In genomic region chr2:55056024-55056521, GRCh38 we compare ENCODE assay signal across 17 cellular contexts. TPM values are rescaled to one million over a fixed set of nuclear protein-coding genes. Genes with fewer than 3 reads are reported as not detected.
A peak's percentile ranks its signal among the peaks of the same experiment; 100 is the strongest.
DNase-seq lines count a peak whose midpoint lies in the region; ATAC-seq and TF ChIP-seq lines count a peak whose summit lies in the region.
"Had no signal": no experiment of that assay in that cellular context is flagged by ENCODE, and none has a peak within 500 bp of the region (broad histone marks: within the 10 kb centered on the region; RNA-seq: fewer than 3 reads in every experiment).

No MANE protein-coding gene starts in this region.

- TF ChIP-seq CTCF in GM23338 (conservative IDR thresholded peaks at IDR 0.05; ENCODE audit: low read depth in 2 of 2) (no peak), fibroblast of villous mesenchyme (IDR thresholded peaks at IDR 0.05; ENCODE audit: insufficient read depth, low read depth, low read length) (no peak), foreskin keratinocyte (conservative IDR thresholded peaks at IDR 0.05) (no peak)

- H3K4me2 ChIP-seq in GM23338: no peak overlapping the region

- H3K27ac Mint-ChIP-seq in GM23338: peak overlapping the region; percentile 73; the same call in 1 of the 2 replicates
- H3K27ac Mint-ChIP-seq: activated naive CD8-positive, alpha-beta T cell treated with anti-CD3 and anti-CD28 coated beads for 36 hours; natural killer cell had no signal

- H3K9me3 ChIP-seq in SJSA1 (replicated peaks): no peaks in the 10 kb centered on the region
- H3K9me3 ChIP-seq: gastroesophageal sphincter, thoracic aorta had no signal

- peaks cover 20% of the 10 kb centered on the region for H3K4me1 ChIP-seq in GM23338 (ENCODE audit: insufficient read depth)
- H3K4me1 ChIP-seq in SJSA1 (replicated peaks): peaks cover 11% of the 10 kb centered on the region
- H3K4me1 ChIP-seq in foreskin keratinocyte: peaks cover 14% of the 10 kb centered on the region

- peaks cover 12% of the 10 kb centered on the region for H3K4me1 Mint-ChIP-seq in GM23338

- peak; percentile 32 for DNase-seq in GM23338 (ENCODE audit: low spot score)
- peak in 1 of 2 experiments; percentile 30 for DNase-seq in SJSA1 (ENCODE audit: low read depth in 1 of 2, low spot score in 2 of 2)
- DNase-seq in fibroblast of villous mesenchyme (ENCODE audit: low read depth): peak; percentile 55
- peak in 3 of 49 donors; percentile 1 to 20 (median 13) for DNase-seq in substantia nigra (lab: John Stamatoyannopoulos, UW)
- DNase-seq in Kasumi-1 (lab: John Stamatoyannopoulos, UW): no peak
- no peak for DNase-seq in foreskin keratinocyte
- no peak for DNase-seq in NCI-H128 (lab: John Stamatoyannopoulos, UW; ENCODE audit: unreplicated experiment)
- DNase-seq: activated naive CD8-positive, alpha-beta T cell treated with anti-CD3 and anti-CD28 coated beads for 36 hours; Calu3; HCEC 1CT; natural killer cell; NCI-H1417 treated with DMSO at 0.1 percent for 48 hours; NCI-H748 treated with DMSO at 0.1 percent for 48 hours had no signal

- H3K4me3 ChIP-seq in GM23338 (no peak overlapping the region), SJSA1 (no peak overlapping the region), fibroblast of villous mesenchyme (ENCODE audit: low read depth, low read length) (no peak overlapping the region)
- H3K4me3 ChIP-seq: gastroesophageal sphincter, GM12878, skin epidermis, thoracic aorta had no signal

- H4K20me1 ChIP-seq in GM23338 (replicated peaks; ENCODE audit: insufficient read depth): no peaks in the 10 kb centered on the region

- H3K36me3 Mint-ChIP-seq in GM23338 (ENCODE audit: low read depth): no peaks in the 10 kb centered on the region
- H3K36me3 Mint-ChIP-seq: natural killer cell had no signal

- no peaks in the 10 kb centered on the region for H3K9me2 ChIP-seq in GM23338 (ENCODE audit: insufficient read depth)

- peak; percentile 65 for ATAC-seq in GM23338
- no peak for ATAC-seq in foreskin keratinocyte
- ATAC-seq: gastroesophageal sphincter, GM12878, natural killer cell had no signal

- no peaks in the 10 kb centered on the region for H3K9me3 Mint-ChIP-seq in GM23338
- H3K9me3 Mint-ChIP-seq: activated naive CD8-positive, alpha-beta T cell treated with anti-CD3 and anti-CD28 coated beads for 36 hours; natural killer cell had no signal

- H3F3A ChIP-seq in GM23338 (replicated peaks; ENCODE audit: low read depth): no peaks in the 10 kb centered on the region; the same call in 1 of the 2 replicates

- H3K79me2 ChIP-seq in GM23338 (replicated peaks; ENCODE audit: insufficient read depth): no peaks in the 10 kb centered on the region; the same call in 1 of the 2 replicates

- H2AFZ ChIP-seq in GM23338: no peak overlapping the region

- peaks cover 5% of the 10 kb centered on the region for H3K27me3 Mint-ChIP-seq in GM23338 (ENCODE audit: insufficient read depth, low read depth, poor library complexity)
- H3K27me3 Mint-ChIP-seq: activated naive CD8-positive, alpha-beta T cell treated with anti-CD3 and anti-CD28 coated beads for 36 hours had no signal

- H3K27ac ChIP-seq in GM23338 (ENCODE audit: low read depth): no peak overlapping the region
- 0 out of 2 replicates have a peak overlapping the region, but pooled peaks have one; percentile 27 for H3K27ac ChIP-seq in SJSA1
- peak overlapping the region; percentile 32 for H3K27ac ChIP-seq in substantia nigra (ENCODE audit: low read depth, low read length, poor library complexity, severe bottlenecking)
- H3K27ac ChIP-seq in foreskin keratinocyte: no peak overlapping the region
- H3K27ac ChIP-seq: gastroesophageal sphincter, skin epidermis, thoracic aorta had no signal

- H3K27me3 ChIP-seq in GM23338 (ENCODE audit: insufficient read depth) (no peaks in the 10 kb centered on the region), SJSA1 (replicated peaks) (no peaks in the 10 kb centered on the region), foreskin keratinocyte (no peaks in the 10 kb centered on the region)
- H3K27me3 ChIP-seq: gastroesophageal sphincter had no signal

- H3K36me3 ChIP-seq in GM23338 (ENCODE audit: insufficient read depth): no peaks in the 10 kb centered on the region
- H3K36me3 ChIP-seq in SJSA1: no peaks in the 10 kb centered on the region
- H3K36me3 ChIP-seq: gastroesophageal sphincter, thoracic aorta had no signal

- H3K4me3 Mint-ChIP-seq in GM23338: no peak overlapping the region
- H3K4me3 Mint-ChIP-seq: activated naive CD8-positive, alpha-beta T cell treated with anti-CD3 and anti-CD28 coated beads for 36 hours; natural killer cell had no signal

TF ChIP-seq in GM23338, 12 proteins besides CTCF, POLR2A, EP300 and RAD21 (continues in another document):
- TF ChIP-seq EZH2 (IDR thresholded peaks at IDR 0.05; ENCODE audit: low read depth, unreplicated experiment) (no peak), CREB1 (CRISPR knock-in tag; IDR thresholded peaks at IDR 0.05; ENCODE audit: low read depth) (no peak), POLR2AphosphoS5 (IDR thresholded peaks at IDR 0.05; ENCODE audit: low read depth) (no peak), JUNB (IDR thresholded peaks at IDR 0.05; ENCODE audit: unreplicated experiment) (no peak), EZH2phosphoT487 (IDR thresholded peaks at IDR 0.05; ENCODE audit: unreplicated experiment) (no peak), ZNF331 (CRISPR knock-in tag; IDR thresholded peaks at IDR 0.05; ENCODE audit: low read depth) (no peak)
- TF ChIP-seq, protein P1, sequence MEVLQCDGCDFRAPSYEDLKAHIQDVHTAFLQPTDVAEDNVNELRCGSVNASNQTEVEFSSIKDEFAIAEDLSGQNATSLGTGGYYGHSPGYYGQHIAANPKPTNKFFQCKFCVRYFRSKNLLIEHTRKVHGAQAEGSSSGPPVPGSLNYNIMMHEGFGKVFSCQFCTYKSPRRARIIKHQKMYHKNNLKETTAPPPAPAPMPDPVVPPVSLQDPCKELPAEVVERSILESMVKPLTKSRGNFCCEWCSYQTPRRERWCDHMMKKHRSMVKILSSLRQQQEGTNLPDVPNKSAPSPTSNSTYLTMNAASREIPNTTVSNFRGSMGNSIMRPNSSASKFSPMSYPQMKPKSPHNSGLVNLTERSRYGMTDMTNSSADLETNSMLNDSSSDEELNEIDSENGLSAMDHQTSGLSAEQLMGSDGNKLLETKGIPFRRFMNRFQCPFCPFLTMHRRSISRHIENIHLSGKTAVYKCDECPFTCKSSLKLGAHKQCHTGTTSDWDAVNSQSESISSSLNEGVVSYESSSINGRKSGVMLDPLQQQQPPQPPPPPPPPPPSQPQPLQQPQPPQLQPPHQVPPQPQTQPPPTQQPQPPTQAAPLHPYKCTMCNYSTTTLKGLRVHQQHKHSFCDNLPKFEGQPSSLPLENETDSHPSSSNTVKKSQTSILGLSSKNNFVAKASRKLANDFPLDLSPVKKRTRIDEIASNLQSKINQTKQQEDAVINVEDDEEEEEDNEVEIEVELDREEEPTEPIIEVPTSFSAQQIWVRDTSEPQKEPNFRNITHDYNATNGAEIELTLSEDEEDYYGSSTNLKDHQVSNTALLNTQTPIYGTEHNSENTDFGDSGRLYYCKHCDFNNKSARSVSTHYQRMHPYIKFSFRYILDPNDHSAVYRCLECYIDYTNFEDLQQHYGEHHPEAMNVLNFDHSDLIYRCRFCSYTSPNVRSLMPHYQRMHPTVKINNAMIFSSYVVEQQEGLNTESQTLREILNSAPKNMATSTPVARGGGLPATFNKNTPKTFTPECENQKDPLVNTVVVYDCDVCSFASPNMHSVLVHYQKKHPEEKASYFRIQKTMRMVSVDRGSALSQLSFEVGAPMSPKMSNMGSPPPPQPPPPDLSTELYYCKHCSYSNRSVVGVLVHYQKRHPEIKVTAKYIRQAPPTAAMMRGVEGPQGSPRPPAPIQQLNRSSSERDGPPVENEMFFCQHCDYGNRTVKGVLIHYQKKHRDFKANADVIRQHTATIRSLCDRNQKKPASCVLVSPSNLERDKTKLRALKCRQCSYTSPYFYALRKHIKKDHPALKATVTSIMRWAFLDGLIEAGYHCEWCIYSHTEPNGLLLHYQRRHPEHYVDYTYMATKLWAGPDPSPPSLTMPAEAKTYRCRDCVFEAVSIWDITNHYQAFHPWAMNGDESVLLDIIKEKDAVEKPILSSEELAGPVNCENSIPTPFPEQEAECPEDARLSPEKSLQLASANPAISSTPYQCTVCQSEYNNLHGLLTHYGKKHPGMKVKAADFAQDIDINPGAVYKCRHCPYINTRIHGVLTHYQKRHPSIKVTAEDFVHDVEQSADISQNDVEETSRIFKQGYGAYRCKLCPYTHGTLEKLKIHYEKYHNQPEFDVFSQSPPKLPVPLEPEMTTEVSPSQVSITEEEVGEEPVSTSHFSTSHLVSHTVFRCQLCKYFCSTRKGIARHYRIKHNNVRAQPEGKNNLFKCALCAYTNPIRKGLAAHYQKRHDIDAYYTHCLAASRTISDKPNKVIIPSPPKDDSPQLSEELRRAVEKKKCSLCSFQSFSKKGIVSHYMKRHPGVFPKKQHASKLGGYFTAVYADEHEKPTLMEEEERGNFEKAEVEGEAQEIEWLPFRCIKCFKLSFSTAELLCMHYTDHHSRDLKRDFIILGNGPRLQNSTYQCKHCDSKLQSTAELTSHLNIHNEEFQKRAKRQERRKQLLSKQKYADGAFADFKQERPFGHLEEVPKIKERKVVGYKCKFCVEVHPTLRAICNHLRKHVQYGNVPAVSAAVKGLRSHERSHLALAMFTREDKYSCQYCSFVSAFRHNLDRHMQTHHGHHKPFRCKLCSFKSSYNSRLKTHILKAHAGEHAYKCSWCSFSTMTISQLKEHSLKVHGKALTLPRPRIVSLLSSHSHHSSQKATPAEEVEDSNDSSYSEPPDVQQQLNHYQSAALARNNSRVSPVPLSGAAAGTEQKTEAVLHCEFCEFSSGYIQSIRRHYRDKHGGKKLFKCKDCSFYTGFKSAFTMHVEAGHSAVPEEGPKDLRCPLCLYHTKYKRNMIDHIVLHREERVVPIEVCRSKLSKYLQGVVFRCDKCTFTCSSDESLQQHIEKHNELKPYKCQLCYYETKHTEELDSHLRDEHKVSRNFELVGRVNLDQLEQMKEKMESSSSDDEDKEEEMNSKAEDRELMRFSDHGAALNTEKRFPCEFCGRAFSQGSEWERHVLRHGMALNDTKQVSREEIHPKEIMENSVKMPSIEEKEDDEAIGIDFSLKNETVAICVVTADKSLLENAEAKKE (CRISPR knock-in tag; IDR thresholded peaks at IDR 0.05): no peak

RNA-seq across cellular contexts. Expression of gene RTN4, which starts 5.8 kb away (rescaled TPM):
- 221 and 244 TPM in 2 replicates for total RNA-seq in GM23338 (2014; rRNA removed; shearing (Covaris generic))
- polyA plus RNA-seq in GM23338 (2016; fragmentation: Nextera tagmentation; extraction: Ambion mirVana) (218 and 221 TPM in 2 replicates), foreskin keratinocyte (226 and 280 TPM in 2 replicates)
- 209 and 307 TPM in 2 replicates for total RNA-seq in SJSA1 (2014; rRNA removed; shearing (Covaris generic))
- total RNA-seq in fibroblast of villous mesenchyme (262 and 280 TPM in 2 replicates), foreskin keratinocyte (271 and 333 TPM in 2 replicates)

Comparison
In these comparisons a context has a peak if more than half of its experiments do, and no peak if none do; other contexts are left out.
1. DNase-seq: peak in GM23338 (single experiment) and fibroblast of villous mesenchyme (single experiment); none in Kasumi-1 (0 of 2), foreskin keratinocyte (0 of 2) and NCI-H128 (single experiment).
2. H3K27ac ChIP-seq: peak in SJSA1 (single experiment) and substantia nigra (single experiment); none in GM23338 (single experiment) and foreskin keratinocyte (single experiment).